ENCODE assay signal across 8 cellular contexts in the genomic region with DNA sequence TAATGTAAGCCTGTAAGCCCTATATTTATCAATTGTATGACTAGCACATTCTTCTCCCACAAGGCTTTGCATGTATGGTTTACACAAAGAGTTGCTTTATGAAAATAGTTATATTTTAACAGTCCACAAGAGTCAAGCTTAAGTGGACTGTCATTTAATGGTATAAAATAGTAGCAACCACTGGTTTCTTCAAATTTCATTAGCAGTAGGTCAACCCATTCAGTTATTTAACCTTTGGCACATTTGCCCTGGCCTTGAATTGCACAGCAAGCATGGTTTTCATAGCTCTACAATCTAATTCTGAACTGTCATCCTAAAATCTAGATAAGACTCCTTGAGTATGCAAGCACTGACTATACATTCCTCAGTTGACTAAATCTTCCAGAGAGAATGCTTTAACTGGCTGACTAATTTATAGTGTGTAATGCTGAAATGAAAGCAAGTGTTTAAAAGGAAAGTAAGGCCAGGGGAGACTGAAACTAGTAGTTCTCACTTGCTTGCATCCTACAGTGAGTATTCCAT. TPM values are rescaled to one million over a fixed set of nuclear protein-coding genes. Genes with fewer than 3 reads are reported as not detected.
A peak's percentile ranks its signal among the peaks of the same experiment; 100 is the strongest.
DNase-seq lines count a peak whose midpoint lies in the region; ATAC-seq and TF ChIP-seq lines count a peak whose summit lies in the region.

No MANE protein-coding gene starts in this region.

- no peak for TF ChIP-seq POLR2A in sigmoid colon (IDR thresholded peaks at IDR 0.05)

- peak; percentile 65 to 74 for ATAC-seq in natural killer cell treated with Interleukin-12 subunit alpha and Interleukin-12 subunit beta and Interleukin-15 and Interleukin-18, amount 100 ng/mL, for 72 hours
- ATAC-seq in natural killer cell, result no peak
- ATAC-seq in HG03097 (IDR thresholded peaks at IDR 0.05; ENCODE audit: low FRiP score, unreplicated experiment), result peak; percentile 51
- ATAC-seq in sciatic nerve, result no peak

- no peak for DNase-seq in natural killer cell treated with Interleukin-12 subunit alpha and Interleukin-12 subunit beta and Interleukin-15 and Interleukin-18, amount 100 ng/mL, for 72 hours (ENCODE audit: low spot score)
- DNase-seq in natural killer cell (no peak), amniotic stem cell (lab: John Stamatoyannopoulos, UW) (peak; percentile 39), sigmoid colon (no peak), NCI-H2029 treated with DMSO at 0.1 percent for 48 hours (lab: John Stamatoyannopoulos, UW) (no peak), sciatic nerve (ENCODE audit: low spot score) (no peak), MG63 (no peak)

- H3K4me3 Mint-ChIP-seq in natural killer cell treated with Interleukin-12 subunit alpha and Interleukin-12 subunit beta and Interleukin-15 and Interleukin-18, amount 100 ng/mL, for 72 hours, result peak overlapping the region; percentile 88
- no peak overlapping the region for H3K4me3 Mint-ChIP-seq in natural killer cell

- peaks cover 37 to 45% of the 10 kb centered on the region in 2 donors for H3K4me1 Mint-ChIP-seq in natural killer cell treated with Interleukin-12 subunit alpha and Interleukin-12 subunit beta and Interleukin-15 and Interleukin-18, amount 100 ng/mL, for 72 hours (ENCODE audit: low read depth in 2 of 2)
- peaks cover 0 to 18% of the 10 kb centered on the region in 2 donors for H3K4me1 Mint-ChIP-seq in natural killer cell

- peaks cover 0 to 59% (median 37%) of the 10 kb centered on the region in 4 donors for H3K4me1 ChIP-seq in sigmoid colon

- H3K9me3 Mint-ChIP-seq in natural killer cell treated with Interleukin-12 subunit alpha and Interleukin-12 subunit beta and Interleukin-15 and Interleukin-18, amount 100 ng/mL, for 72 hours, result peaks cover 4% of the 10 kb centered on the region
- H3K9me3 Mint-ChIP-seq in natural killer cell, result no peaks in the 10 kb centered on the region

- intact Hi-C loops in natural killer cell (cut with micrococcal nuclease), result no loop called here
- intact Hi-C loops in sigmoid colon (cut with DNase I), result loop anchor here (5.0 kb wide), 1 partner anchor 50 kb away; no protein-coding TSS in a partner anchor
- intact Hi-C loops in sciatic nerve (cut with DNase I), result no loop called here

- no peak for TF ChIP-seq CTCF in natural killer cell (IDR thresholded peaks at IDR 0.05)
- TF ChIP-seq CTCF in sigmoid colon (IDR thresholded peaks at IDR 0.05), result no peak

- no peaks in the 10 kb centered on the region for H3K27me3 ChIP-seq in sigmoid colon
- no peaks in the 10 kb centered on the region; the same call in 1 of the 2 replicates for H3K27me3 ChIP-seq in MG63

- H3K27ac Mint-ChIP-seq in natural killer cell treated with Interleukin-12 subunit alpha and Interleukin-12 subunit beta and Interleukin-15 and Interleukin-18, amount 100 ng/mL, for 72 hours, result peak overlapping the region; percentile 67 to 87
- H3K27ac Mint-ChIP-seq in natural killer cell, result no peak overlapping the region

- H3K4me3 ChIP-seq in sigmoid colon (peak overlapping the region in 2 of 4 donors; percentile 58 to 66), MG63 (no peak overlapping the region)

- no peaks in the 10 kb centered on the region for H3K36me3 ChIP-seq in sigmoid colon
- H3K36me3 ChIP-seq in MG63, result no peaks in the 10 kb centered on the region

- H3K27me3 Mint-ChIP-seq in natural killer cell treated with Interleukin-12 subunit alpha and Interleukin-12 subunit beta and Interleukin-15 and Interleukin-18, amount 100 ng/mL, for 72 hours, result peaks cover 11 to 12% of the 10 kb centered on the region in 2 donors
- peaks cover 27 to 43% of the 10 kb centered on the region in 2 donors for H3K27me3 Mint-ChIP-seq in natural killer cell (ENCODE audit: low read depth in 2 of 2)

- H3K9me3 ChIP-seq in sigmoid colon, result no peaks in the 10 kb centered on the region
- H3K9me3 ChIP-seq in MG63, result no peaks in the 10 kb centered on the region

- H3K27ac ChIP-seq in sigmoid colon, result peak overlapping the region in 3 of 4 donors; percentile 43 to 58 (median 56)

- no peak for TF ChIP-seq EP300 in sigmoid colon (IDR thresholded peaks at IDR 0.05)

- H3K36me3 Mint-ChIP-seq in natural killer cell treated with Interleukin-12 subunit alpha and Interleukin-12 subunit beta and Interleukin-15 and Interleukin-18, amount 100 ng/mL, for 72 hours, result peaks cover 31% of the 10 kb centered on the region
- no peaks in the 10 kb centered on the region for H3K36me3 Mint-ChIP-seq in natural killer cell

RNA-seq across cellular contexts. Expression of gene DPP4, which starts 1.8 kb away (rescaled TPM):
- total RNA-seq in natural killer cell treated with Interleukin-12 subunit alpha and Interleukin-12 subunit beta and Interleukin-15 and Interleukin-18, amount 100 ng/mL, for 72 hours, result 100 to 1,000 TPM in 1 of 2 donors, 10 to 100 TPM in 1; 89.4 to 102 TPM
- total RNA-seq in natural killer cell (1 to 10 TPM; 1.8 to 2.3 (median 1.8) TPM), sigmoid colon (10 to 100 TPM in 3 of 4 donors, 1 to 10 TPM in 1; 5.8 to 11.9 (median 11.2) TPM), sciatic nerve (11.8 TPM)
- 1 to 10 TPM; 1.2 to 6.9 (median 1.4) TPM for polyA plus RNA-seq in sigmoid colon
- total RNA-seq in MG63 (2014; rRNA removed; shearing (Covaris generic); ENCODE audit: low replicate concordance), result 0.53 and 0.76 TPM in 2 replicates

Comparison
In these comparisons a context has a peak if more than half of its experiments do, and no peak if none do; other contexts are left out.
1. ATAC-seq: peak in natural killer cell treated with Interleukin-12 subunit alpha and Interleukin-12 subunit beta and Interleukin-15 and Interleukin-18, amount 100 ng/mL, for 72 hours (2 of 2) and HG03097 (single experiment); none in natural killer cell (0 of 3) and sciatic nerve (single experiment).
2. H3K27ac Mint-ChIP-seq: peak in natural killer cell treated with Interleukin-12 subunit alpha and Interleukin-12 subunit beta and Interleukin-15 and Interleukin-18, amount 100 ng/mL, for 72 hours (2 of 2); none in natural killer cell (0 of 2).